10 cellular contexts compared by ENCODE assay signal in the genomic region with DNA sequence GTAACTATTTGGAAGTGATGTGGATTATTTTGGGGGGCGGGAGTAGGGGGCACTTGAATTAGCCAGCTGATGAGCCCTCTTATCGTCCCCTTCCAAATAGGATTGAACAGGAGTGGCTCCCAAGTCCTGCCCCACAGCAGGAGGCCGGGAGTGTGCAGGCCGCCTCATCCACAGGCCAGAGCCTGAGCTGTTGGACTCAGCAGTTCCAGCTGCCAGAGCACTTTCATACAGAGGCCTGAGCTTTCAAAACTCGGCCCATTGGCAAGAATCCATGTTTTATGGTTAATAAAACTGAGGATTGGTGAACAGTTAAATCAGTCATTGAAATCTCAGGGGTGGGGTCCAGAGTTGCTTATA. TPM values are rescaled to one million over a fixed set of nuclear protein-coding genes. Genes with fewer than 3 reads are reported as not detected.
DNase-seq lines count a peak whose midpoint lies in the region; TF ChIP-seq lines count a peak whose summit lies in the region.
"Had no signal": no experiment of that assay in that cellular context is flagged by ENCODE, and none has a peak within 500 bp of the region (broad histone marks: within the 10 kb centered on the region; RNA-seq: fewer than 3 reads in every experiment).

No MANE protein-coding gene starts in this region.

- peaks cover 32% of the 10 kb centered on the region for H3K36me3 Mint-ChIP-seq in activated CD4-positive, alpha-beta T cell treated with anti-CD3 and anti-CD28 coated beads, Interleukin-2, amount 10 ng/mL, durations not matched to agents 7 days and 5 days (ENCODE audit: low read depth)

- H3K4me3 Mint-ChIP-seq in activated CD4-positive, alpha-beta T cell treated with anti-CD3 and anti-CD28 coated beads, Interleukin-2, amount 10 ng/mL, durations not matched to agents 7 days and 5 days: peak overlapping the region; percentile 77

- POLR2A ChIA-PET in activated CD4-positive, alpha-beta T cell treated with anti-CD3 and anti-CD28 coated beads, Interleukin-2, amount 10 ng/mL, durations not matched to agents 7 days and 5 days (lab: Charles Lee): interaction anchor here (0.6 kb wide), 1 partner anchor 22 kb away, joined by 4 read pairs; no protein-coding TSS in a partner anchor

- CTCF ChIA-PET in activated CD4-positive, alpha-beta T cell treated with anti-CD3 and anti-CD28 coated beads, Interleukin-2, amount 10 ng/mL, durations not matched to agents 7 days and 5 days (lab: Charles Lee): no interaction called here

- H3K9me3 ChIP-seq in ascending aorta (no peaks in the 10 kb centered on the region), tibial artery (no peaks in the 10 kb centered on the region)

- peak overlapping the region in 1 of 2 donors; percentile 45 for H3K4me3 ChIP-seq in ascending aorta
- no peak overlapping the region for H3K4me3 ChIP-seq in tibial artery

- H3K36me3 ChIP-seq in ascending aorta: peaks cover 15 to 20% of the 10 kb centered on the region in 2 donors
- peaks cover 20 to 24% (median 23%) of the 10 kb centered on the region in 3 donors for H3K36me3 ChIP-seq in tibial artery

- peak overlapping the region; percentile 98 for H3K27ac Mint-ChIP-seq in activated CD4-positive, alpha-beta T cell treated with anti-CD3 and anti-CD28 coated beads, Interleukin-2, amount 10 ng/mL, durations not matched to agents 7 days and 5 days

- intact Hi-C loops in ascending aorta (cut with DNase I) (loop anchor here (10.0 kb wide), 1 partner anchor 796 kb away; no protein-coding TSS in a partner anchor), tibial artery (cut with DNase I; ENCODE audit: low total_unique reads) (loop anchor here (2.0 kb wide), 1 partner anchor 48 kb away; no protein-coding TSS in a partner anchor)

- DNase-seq in activated CD4-positive, alpha-beta T cell treated with anti-CD3 and anti-CD28 coated beads, Interleukin-2, amount 10 ng/mL, durations not matched to agents 7 days and 5 days: no peak
- DNase-seq in activated CD4-positive, alpha-beta T cell treated with anti-CD3 and anti-CD28 coated beads, Interleukin-2, amount 50 U/mL, for 48 hours: no peak
- DNase-seq in ascending aorta (ENCODE audit: low spot score in 2 of 2) (no peak), medulla oblongata (ENCODE audit: extremely low spot score) (peak; percentile 19), tibial artery (no peak), DMS 273 (lab: John Stamatoyannopoulos, UW; ENCODE audit: unreplicated experiment) (no peak), cortex of kidney (lab: John Stamatoyannopoulos, UW) (no peak), NOMO-1 treated with dmso at 0.1 percent for 144 hours (lab: John Stamatoyannopoulos, UW; ENCODE audit: unreplicated experiment) (no peak)
- DNase-seq: amniotic stem cell had no signal

- peaks cover 11 to 50% of the 10 kb centered on the region in 2 donors for H3K4me1 ChIP-seq in ascending aorta
- H3K4me1 ChIP-seq in tibial artery: peaks cover 9 to 45% (median 27%) of the 10 kb centered on the region in 4 donors

- H3K27ac ChIP-seq in ascending aorta: peak overlapping the region; percentile 96
- peak overlapping the region; percentile 82 to 83 for H3K27ac ChIP-seq in tibial artery

- TF ChIP-seq CTCF in ascending aorta (IDR thresholded peaks at IDR 0.05) (no peak), tibial artery (IDR thresholded peaks at IDR 0.05) (no peak)

- H3K27me3 ChIP-seq in ascending aorta (no peaks in the 10 kb centered on the region), tibial artery (no peaks in the 10 kb centered on the region)

- H3K9me3 Mint-ChIP-seq in activated CD4-positive, alpha-beta T cell treated with anti-CD3 and anti-CD28 coated beads, Interleukin-2, amount 10 ng/mL, durations not matched to agents 7 days and 5 days: no peaks in the 10 kb centered on the region

- peaks cover 87% of the 10 kb centered on the region for H3K4me1 Mint-ChIP-seq in activated CD4-positive, alpha-beta T cell treated with anti-CD3 and anti-CD28 coated beads, Interleukin-2, amount 10 ng/mL, durations not matched to agents 7 days and 5 days

- H3K27me3 Mint-ChIP-seq in activated CD4-positive, alpha-beta T cell treated with anti-CD3 and anti-CD28 coated beads, Interleukin-2, amount 10 ng/mL, durations not matched to agents 7 days and 5 days: no peaks in the 10 kb centered on the region

RNA-seq across cellular contexts. Expression of a gene that starts 9.6 kb away (rescaled TPM):
- total RNA-seq in activated CD4-positive, alpha-beta T cell treated with anti-CD3 and anti-CD28 coated beads, Interleukin-2, amount 10 ng/mL, durations not matched to agents 7 days and 5 days: 10 to 100 TPM; 35.6 to 37.0 TPM
- total RNA-seq in ascending aorta: 23.5 TPM

RNA-seq across cellular contexts. Expression of a gene that starts 34.5 kb away (rescaled TPM):
- not detected for total RNA-seq in activated CD4-positive, alpha-beta T cell treated with anti-CD3 and anti-CD28 coated beads, Interleukin-2, amount 10 ng/mL, durations not matched to agents 7 days and 5 days
- not detected for total RNA-seq in ascending aorta
- total RNA-seq: pulmonary artery endothelial cell had no signal
